In genomic region chr17:59641799-59642484, GRCh38 we compare ENCODE assay signal across 7 cellular contexts. TPM values are rescaled to one million over a fixed set of nuclear protein-coding genes. Genes with fewer than 3 reads are reported as not detected.
A peak's percentile ranks its signal among the peaks of the same experiment; 100 is the strongest.
DNase-seq lines count a peak whose midpoint lies in the region; ATAC-seq lines count a peak whose summit lies in the region.

No MANE protein-coding gene starts in this region.

- intact Hi-C loops in left colon (cut with DNase I, micrococcal nuclease) = no loop called here

- ATAC-seq in GM18870 (IDR thresholded peaks at IDR 0.05; ENCODE audit: unreplicated experiment) (peak; percentile 79), HG02642 (IDR thresholded peaks at IDR 0.05; ENCODE audit: poor library complexity, unreplicated experiment) (peak; percentile 87), left colon (peak; percentile 57)

- DNase-seq in NOMO-1 (lab: John Stamatoyannopoulos, UW; ENCODE audit: unreplicated experiment in 2 of 2) (peak; percentile 50 to 90), left colon (no peak), NCI-H748 (lab: John Stamatoyannopoulos, UW; ENCODE audit: unreplicated experiment) (no peak), AG08395 (ENCODE audit: low spot score) (no peak), HCEC 1CT (no peak)

RNA-seq across cellular contexts. Expression of gene CLTC, which starts 22.2 kb away (rescaled TPM):
- total RNA-seq in left colon = 100 to 1,000 TPM; 295 to 329 TPM

Comparison
In these comparisons a context has a peak if more than half of its experiments do, and no peak if none do; other contexts are left out.
1. DNase-seq: peak in NOMO-1 (2 of 2); none in left colon (0 of 2), NCI-H748 (single experiment), AG08395 (single experiment) and HCEC 1CT (single experiment).
2. Peak in every context shown above with its lines, with median percentiles within 50 percentile points of each other: ATAC-seq.